In genomic region chr9:129679537-129679936, GRCh38 we compare ENCODE assay signal across 9 cellular contexts. TPM values are rescaled to one million over a fixed set of nuclear protein-coding genes. Genes with fewer than 3 reads are reported as not detected.
"Had no signal": no experiment of that assay in that cellular context is flagged by ENCODE, and none has a peak within 500 bp of the region (broad histone marks: within the 10 kb centered on the region; RNA-seq: fewer than 3 reads in every experiment).

No MANE protein-coding gene starts in this region.

- H3K4me2 ChIP-seq: GM23338, KMS-11 had no signal

- DNase-seq: IMR-90, KBM-7 had no signal

- FAIRE-seq: H1, H54, HTR-8/SVneo had no signal

- H3K9me3 ChIP-seq: HAP-1 had no signal

- H3K4me3 ChIP-seq: GM23338, HAP-1 had no signal

- H3K36me3 ChIP-seq: HAP-1 had no signal

- H3K4me1 ChIP-seq: HAP-1 had no signal

- H2AFZ ChIP-seq: GM23338 had no signal

- H3K27ac ChIP-seq: KMS-11 had no signal

- H3K9ac ChIP-seq: KMS-11 had no signal

RNA-seq across cellular contexts. Expression of gene PRRX2, which starts 14.1 kb away (rescaled TPM):
- total RNA-seq: HT-29 had no signal

RNA-seq across cellular contexts. Expression of gene C9orf50, which starts 58.6 kb away (rescaled TPM):
- total RNA-seq: GM23338, H1, HT-29, IMR-90 had no signal
- polyA plus RNA-seq: GM23338, H1 had no signal
